Comparison of ENCODE assay signal across 8 cellular contexts in the genomic region with DNA sequence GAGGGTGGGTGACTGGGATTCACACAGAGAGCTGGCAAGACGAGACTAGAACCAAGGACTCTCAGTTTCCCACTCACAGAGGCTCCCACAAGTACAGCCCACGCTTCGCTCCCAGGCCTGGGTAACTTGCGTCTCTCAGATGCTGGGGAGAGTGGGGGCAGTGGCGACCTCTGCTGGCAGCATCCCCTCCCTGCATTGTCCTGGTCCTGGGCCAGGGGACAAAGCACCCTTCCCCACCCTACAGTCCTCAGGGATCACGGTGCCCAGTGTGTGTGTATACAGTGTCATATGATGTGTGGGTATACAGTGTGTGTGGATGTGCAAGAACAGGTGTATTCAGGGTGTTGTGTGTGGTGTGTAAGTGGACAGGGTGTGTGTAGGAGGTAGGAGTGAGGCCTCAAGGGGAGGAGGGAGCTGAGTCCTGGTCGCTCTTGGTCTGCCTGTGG. TPM values are rescaled to one million over a fixed set of nuclear protein-coding genes. Genes with fewer than 3 reads are reported as not detected.
DNase-seq lines count a peak whose midpoint lies in the region; ATAC-seq and TF ChIP-seq lines count a peak whose summit lies in the region.

No MANE protein-coding gene starts in this region.

- no peak overlapping the region for H2BK20ac ChIP-seq in IMR-90 (ENCODE audit: low read depth, low read length)

- H3K36me3 ChIP-seq in DOHH2 (ENCODE audit: control insufficient read depth, low read length) (peaks cover 21% of the 10 kb centered on the region), IMR-90 (ENCODE audit: control insufficient read depth, insufficient read depth, low read length) (peaks cover 19% of the 10 kb centered on the region)

- in situ Hi-C loops in IMR-90 (cut with MboI; ENCODE audit: low sequenced_read_pairs) = no loop called here

- H2BK15ac ChIP-seq in IMR-90 (ENCODE audit: low read depth, low read length) = no peak overlapping the region

- no peak overlapping the region for H3K4ac ChIP-seq in IMR-90 (ENCODE audit: low read depth, low read length)

- H3K18ac ChIP-seq in IMR-90 (ENCODE audit: low read depth, low read length) = no peak overlapping the region

- H4K5ac ChIP-seq in IMR-90 (ENCODE audit: low read depth, low read length) = no peak overlapping the region

- H3K27ac Mint-ChIP-seq in stimulated activated naive B cell treated with anti-CD40 and anti-IgM and Interleukin-4, amounts not matched to agents 10 μg/mL and 1 μg/mL and 100 μg/mL, for 72 hours = no peak overlapping the region

- peak; percentile 98 for TF ChIP-seq CTCF in DOHH2 (IDR thresholded peaks at IDR 0.05; ENCODE audit: low read depth, low read length, poor library complexity, severe bottlenecking)
- TF ChIP-seq CTCF in IMR-90 (conservative IDR thresholded peaks at IDR 0.05; ENCODE audit: low read depth, low read length) = peak; percentile 76

- ATAC-seq in IMR-90 (ENCODE audit: low read depth) (peak; percentile 46), GM18907 (IDR thresholded peaks at IDR 0.05; ENCODE audit: unreplicated experiment) (no peak)
- peak; percentile 38 to 42 for ATAC-seq in stimulated activated naive B cell treated with anti-CD40 and anti-IgM and Interleukin-4, amounts not matched to agents 10 μg/mL and 1 μg/mL and 100 μg/mL, for 72 hours (replicated peaks)

- DNase-seq in IMR-90 (peak; percentile 33), lung microvascular endothelial cell (ENCODE audit: low read depth in 2 of 2) (peak; percentile 46 to 64), kidney glomerular epithelial cell (lab: John Stamatoyannopoulos, UW) (no peak)
- DNase-seq in activated CD4-positive, alpha-beta T cell treated with anti-CD3 and anti-CD28 coated beads, Interleukin-2, amount 50 U/mL, for 4 hours = peak; percentile 54 to 58
- peak; percentile 38 for DNase-seq in effector CD4-positive, alpha-beta T cell
- DNase-seq in stimulated activated naive B cell treated with anti-CD40 and anti-IgM and Interleukin-4, amounts not matched to agents 10 μg/mL and 1 μg/mL and 100 μg/mL, for 72 hours = peak; percentile 22

- H3K9me3 ChIP-seq in DOHH2 (ENCODE audit: control insufficient read depth, insufficient read depth, low read length) (no peaks in the 10 kb centered on the region), IMR-90 (ENCODE audit: control insufficient read depth, insufficient read depth, low read length) (no peaks in the 10 kb centered on the region)

- peaks cover 15% of the 10 kb centered on the region for H3K9me1 ChIP-seq in IMR-90 (ENCODE audit: insufficient read depth, low read length)

- H2BK120ac ChIP-seq in IMR-90 (ENCODE audit: low read depth, low read length) = no peak overlapping the region

- H3K79me2 ChIP-seq in DOHH2 (ENCODE audit: control insufficient read depth, low read length) = no peaks in the 10 kb centered on the region

- no peaks in the 10 kb centered on the region for H3K9me2 ChIP-seq in DOHH2 (replicated peaks; ENCODE audit: control insufficient read depth, low read length)

- no peak overlapping the region for H4K91ac ChIP-seq in IMR-90 (ENCODE audit: insufficient read depth, low read depth, low read length)

- TF ChIP-seq POLR2A in IMR-90 (IDR thresholded peaks at IDR 0.05; ENCODE audit: low read depth, low read length) = no peak

- peaks cover 29 to 30% of the 10 kb centered on the region in 2 donors for H3K4me1 Mint-ChIP-seq in stimulated activated naive B cell treated with anti-CD40 and anti-IgM and Interleukin-4, amounts not matched to agents 10 μg/mL and 1 μg/mL and 100 μg/mL, for 72 hours

- H3K9ac ChIP-seq in IMR-90 (ENCODE audit: low read depth, low read length) = no peak overlapping the region

- H3K27me3 ChIP-seq in DOHH2 (ENCODE audit: control insufficient read depth, low read length) (no peaks in the 10 kb centered on the region), IMR-90 (ENCODE audit: control insufficient read depth, insufficient read depth, low read length) (no peaks in the 10 kb centered on the region)

- H2AFZ ChIP-seq in IMR-90 (replicated peaks; ENCODE audit: low read length, poor library complexity) = peak overlapping the region; percentile 46

- H2BK5ac ChIP-seq in IMR-90 (ENCODE audit: low read depth, low read length, poor library complexity, severe bottlenecking) = no peak overlapping the region

- POLR2A ChIA-PET in IMR-90 (lab: Charles Lee; ENCODE audit: unreplicated experiment) = no interaction called here

- peaks cover 3% of the 10 kb centered on the region in 2 experiments; a peak in 1 of 4 replicates for H3K79me1 ChIP-seq in IMR-90 (ENCODE audit: low read depth in 1 of 2, low read length in 2 of 2)

- H3K23ac ChIP-seq in IMR-90 (ENCODE audit: low read depth, low read length) = no peak overlapping the region

- H3K27ac ChIP-seq in DOHH2 (ENCODE audit: low read depth, low read length) (no peak overlapping the region), IMR-90 (ENCODE audit: insufficient read depth, low read length) (no peak overlapping the region)

- H3K4me3 Mint-ChIP-seq in stimulated activated naive B cell treated with anti-CD40 and anti-IgM and Interleukin-4, amounts not matched to agents 10 μg/mL and 1 μg/mL and 100 μg/mL, for 72 hours = no peak overlapping the region

- WGBS in IMR-90 (ENCODE audit: extremely low coverage in 2 of 2, insufficient read length in 1 of 2), 2 experiments = no CpG with 5 or more reads among the region's 7 CpGs

- intact Hi-C loops in IMR-90 (cut with micrococcal nuclease) = loop anchor here (1.0 kb wide), 1 partner anchor 148 kb away; no protein-coding TSS in a partner anchor

- dilution Hi-C loops in IMR-90 (cut with HindIII; ENCODE audit: low sequenced_read_pairs, unreplicated experiment) = no loop called here

- no peak overlapping the region for H2AK9ac ChIP-seq in IMR-90 (replicated peaks; ENCODE audit: low read depth, low read length, poor library complexity)

- no peak overlapping the region for H4K8ac ChIP-seq in IMR-90 (ENCODE audit: low read depth in 2 of 2, low read length in 2 of 2)

- TF ChIP-seq RAD21 in IMR-90 (IDR thresholded peaks at IDR 0.05; ENCODE audit: low read length) = peak; percentile 71

- H3K14ac ChIP-seq in IMR-90 (replicated peaks; ENCODE audit: low read depth, low read length) = no peak overlapping the region

- no peak overlapping the region for H3K4me3 ChIP-seq in DOHH2 (ENCODE audit: low read length)
- H3K4me3 ChIP-seq in IMR-90 (ENCODE audit: insufficient read depth, low read depth, low read length) = no peak overlapping the region

- H2AK5ac ChIP-seq in IMR-90 (ENCODE audit: low read depth, low read length) = peak overlapping the region; percentile 48; the same call in 1 of the 2 replicates

- CTCF ChIA-PET in IMR-90 (lab: Yijun Ruan, JAX) = interaction anchor here (0.5 to 1.3 kb wide), 3 partner anchors 18 to 148 kb away, joined by 3 to 4 read pairs (median 3); no protein-coding TSS in a partner anchor

- no peaks in the 10 kb centered on the region for H3K9me3 Mint-ChIP-seq in stimulated activated naive B cell treated with anti-CD40 and anti-IgM and Interleukin-4, amounts not matched to agents 10 μg/mL and 1 μg/mL and 100 μg/mL, for 72 hours

- H3K4me2 ChIP-seq in DOHH2 (ENCODE audit: low read length) = no peak overlapping the region
- H3K4me2 ChIP-seq in IMR-90 (ENCODE audit: low read depth, low read length) = no peak overlapping the region

- no peaks in the 10 kb centered on the region for H3F3A ChIP-seq in DOHH2 (ENCODE audit: control insufficient read depth, insufficient read depth)

- H4K20me1 ChIP-seq in DOHH2 (ENCODE audit: control insufficient read depth, insufficient read depth, low read depth, low read length) (no peaks in the 10 kb centered on the region), IMR-90 (ENCODE audit: insufficient read depth, low read length) (peaks cover 8% of the 10 kb centered on the region; the same call in 1 of the 2 replicates)

- no peaks in the 10 kb centered on the region for H3K27me3 Mint-ChIP-seq in stimulated activated naive B cell treated with anti-CD40 and anti-IgM and Interleukin-4, amounts not matched to agents 10 μg/mL and 1 μg/mL and 100 μg/mL, for 72 hours

- H3K4me1 ChIP-seq in DOHH2 (ENCODE audit: control insufficient read depth, low read length) = peaks cover 7% of the 10 kb centered on the region
- H3K4me1 ChIP-seq in IMR-90 (ENCODE audit: control insufficient read depth, insufficient read depth, low read length) = peaks cover 7% of the 10 kb centered on the region

- H3K36me3 Mint-ChIP-seq in stimulated activated naive B cell treated with anti-CD40 and anti-IgM and Interleukin-4, amounts not matched to agents 10 μg/mL and 1 μg/mL and 100 μg/mL, for 72 hours = peaks cover 25 to 56% of the 10 kb centered on the region in 2 donors

- no TSS peak for BruUV-seq in IMR-90 (replicated peaks; lab: Mats Ljungman, UMichigan)

- H3K56ac ChIP-seq in IMR-90 (ENCODE audit: extremely low read depth, insufficient read depth, low read length) = no peak overlapping the region

TF ChIP-seq in IMR-90, 13 proteins besides CTCF, POLR2A, EP300 and RAD21:
- TF ChIP-seq MXI1 (IDR thresholded peaks at IDR 0.05; ENCODE audit: borderline replicate concordance, low read depth, low read length) = no peak
- peak; percentile 56 for TF ChIP-seq SMC3 (IDR thresholded peaks at IDR 0.05; ENCODE audit: low read depth, low read length)

RNA-seq across cellular contexts. Expression of gene VILL, which starts 12.8 kb away (rescaled TPM):
- 2.3 and 2.5 TPM in 2 replicates for total RNA-seq in IMR-90 (2012; rRNA removed)
- 4.5 and 4.7 TPM in 2 replicates for polyA plus RNA-seq in IMR-90 (2012; rRNA removed)
- 1.3 and 3.7 TPM in 2 replicates for polyA plus RNA-seq in IMR-90 (2012; cell fraction: cytosol; rRNA removed)
- 15.6 and 35.8 TPM in 2 replicates for polyA plus RNA-seq in IMR-90 (2012; cell fraction: nucleus; rRNA removed; ENCODE audit: low replicate concordance)
- total RNA-seq in lung microvascular endothelial cell = 2.8 and 3.1 TPM in 2 replicates

RNA-seq across cellular contexts. Expression of gene PLCD1, which starts 26.0 kb away (rescaled TPM):
- total RNA-seq in IMR-90 (2012; rRNA removed) (15.0 and 16.3 TPM in 2 replicates), lung microvascular endothelial cell (11.1 and 13.7 TPM in 2 replicates)
- 13.2 and 14.9 TPM in 2 replicates for polyA plus RNA-seq in IMR-90 (2012; rRNA removed)
- polyA plus RNA-seq in IMR-90 (2012; cell fraction: cytosol; rRNA removed) = 7.0 and 12.3 TPM in 2 replicates
- polyA plus RNA-seq in IMR-90 (2012; cell fraction: nucleus; rRNA removed; ENCODE audit: low replicate concordance) = 21.6 and 50.5 TPM in 2 replicates

RNA-seq across cellular contexts. Expression of gene DLEC1, which starts 35.6 kb away (rescaled TPM):
- total RNA-seq in IMR-90 (2012; rRNA removed) = not detected in 2 replicates
- 0.03 TPM in 1 of 2 replicates, not detected in the other for polyA plus RNA-seq in IMR-90 (2012; rRNA removed)
- not detected in 2 replicates for polyA plus RNA-seq in IMR-90 (2012; cell fraction: cytosol; rRNA removed)
- 0.17 and 0.18 TPM in 2 replicates for polyA plus RNA-seq in IMR-90 (2012; cell fraction: nucleus; rRNA removed; ENCODE audit: low replicate concordance)
- total RNA-seq in lung microvascular endothelial cell = not detected in 2 replicates
